Comparison of ENCODE assay signal across 20 cellular contexts in genomic region chr21:40680311-40680710, GRCh38.
"Had no signal": no experiment of that assay in that cellular context is flagged by ENCODE, and none has a peak within 500 bp of the region (broad histone marks: within the 10 kb centered on the region; RNA-seq: fewer than 3 reads in every experiment).

No MANE protein-coding gene starts in this region.

- H3K9me3 Mint-ChIP-seq: activated T-cell treated with anti-CD3 and anti-CD28 coated beads, Interleukin-2, amount 50 U/mL, for 24 hours had no signal

- H3K9me3 ChIP-seq: left ventricle myocardium inferior, psoas muscle, right lobe of liver, thyroid gland had no signal

- H3K4me1 ChIP-seq: psoas muscle, right lobe of liver, thyroid gland had no signal

- H3K27ac ChIP-seq: left ventricle myocardium inferior, psoas muscle, right lobe of liver, thyroid gland had no signal

- H3K4me1 Mint-ChIP-seq: activated CD8-positive, alpha-beta memory T cell treated with anti-CD3 and anti-CD28 coated beads, Interleukin-2, amount 10 ng/mL, durations not matched to agents 7 days and 5 days; central memory CD8-positive, alpha-beta T cell; stimulated activated effector memory CD8-positive, alpha-beta T cell treated with anti-CD3 and anti-CD28 coated beads, Interleukin-12 subunit alpha, Interleukin-12 subunit beta, amount 100 ng/mL, for 72 hours had no signal

- H3K27me3 Mint-ChIP-seq: activated CD8-positive, alpha-beta memory T cell treated with anti-CD3 and anti-CD28 coated beads, Interleukin-2, amount 10 ng/mL, durations not matched to agents 7 days and 5 days; activated T-cell treated with anti-CD3 and anti-CD28 coated beads, Interleukin-2, amount 50 U/mL, for 24 hours; brain; central memory CD8-positive, alpha-beta T cell; natural killer cell treated with Interleukin-12 subunit alpha and Interleukin-12 subunit beta and Interleukin-15 and Interleukin-18, amount 100 ng/mL, for 72 hours had no signal

- H3K27ac Mint-ChIP-seq: activated CD8-positive, alpha-beta memory T cell treated with anti-CD3 and anti-CD28 coated beads, Interleukin-2, amount 10 ng/mL, durations not matched to agents 7 days and 5 days; activated naive CD4-positive, alpha-beta T cell treated with anti-CD3 and anti-CD28 coated beads, Interleukin-2, amount 50 U/mL, for 72 hours; activated T-cell treated with anti-CD3 and anti-CD28 coated beads, Interleukin-2, amount 50 U/mL, for 24 hours; brain; natural killer cell treated with Interleukin-12 subunit alpha and Interleukin-12 subunit beta and Interleukin-15 and Interleukin-18, amount 100 ng/mL, for 72 hours; stimulated activated effector memory CD8-positive, alpha-beta T cell treated with anti-CD3 and anti-CD28 coated beads, Interleukin-12 subunit alpha, Interleukin-12 subunit beta, amount 100 ng/mL, for 72 hours had no signal

- H3K27me3 ChIP-seq: right lobe of liver, thyroid gland had no signal

- H3K36me3 ChIP-seq: left ventricle myocardium inferior, right lobe of liver, thyroid gland had no signal

- H3K36me3 Mint-ChIP-seq: activated CD8-positive, alpha-beta memory T cell treated with anti-CD3 and anti-CD28 coated beads, Interleukin-2, amount 10 ng/mL, durations not matched to agents 7 days and 5 days; brain; stimulated activated effector memory CD8-positive, alpha-beta T cell treated with anti-CD3 and anti-CD28 coated beads, Interleukin-12 subunit alpha, Interleukin-12 subunit beta, amount 100 ng/mL, for 72 hours had no signal

- H3K4me3 Mint-ChIP-seq: activated CD8-positive, alpha-beta memory T cell treated with anti-CD3 and anti-CD28 coated beads, Interleukin-2, amount 10 ng/mL, durations not matched to agents 7 days and 5 days; activated T-cell treated with anti-CD3 and anti-CD28 coated beads, Interleukin-2, amount 50 U/mL, for 24 hours; brain; central memory CD8-positive, alpha-beta T cell; natural killer cell treated with Interleukin-12 subunit alpha and Interleukin-12 subunit beta and Interleukin-15 and Interleukin-18, amount 100 ng/mL, for 72 hours; stimulated activated effector memory CD8-positive, alpha-beta T cell treated with anti-CD3 and anti-CD28 coated beads, Interleukin-12 subunit alpha, Interleukin-12 subunit beta, amount 100 ng/mL, for 72 hours had no signal

- H3K4me3 ChIP-seq: left ventricle myocardium inferior, psoas muscle, right lobe of liver, thyroid gland had no signal

- DNase-seq: activated CD4-positive, alpha-beta T cell treated with anti-CD3 and anti-CD28 coated beads for 1 hour; activated CD4-positive, alpha-beta T cell treated with anti-CD3 and anti-CD28 coated beads, Interleukin-2, amount 50 U/mL, for 48 hours; activated CD8-positive, alpha-beta memory T cell treated with anti-CD3 and anti-CD28 coated beads, Interleukin-2, amount 10 ng/mL, durations not matched to agents 7 days and 5 days; activated effector memory CD4-positive, alpha-beta T cell treated with Interleukin-2 at 50 U/mL for 16 hours; activated T-cell treated with anti-CD3 and anti-CD28 coated beads, Interleukin-2, amount 50 U/mL, for 24 hours; amniotic stem cell; cortex of kidney; effector CD8-positive, alpha-beta T cell; foreskin melanocyte; left ventricle myocardium inferior; mesenchymal stem cell; occipital lobe; psoas muscle; right lobe of liver; thyroid gland had no signal
